8 cellular contexts compared by ENCODE assay signal in genomic region chr10:122515588-122516231, GRCh38. TPM values are rescaled to one million over a fixed set of nuclear protein-coding genes. Genes with fewer than 3 reads are reported as not detected.
DNase-seq lines count a peak whose midpoint lies in the region; ATAC-seq lines count a peak whose summit lies in the region.

No MANE protein-coding gene starts in this region.

- DNase-seq in ELR (ENCODE audit: low read depth) (peak; percentile 57), SKM-1 (lab: John Stamatoyannopoulos, UW; ENCODE audit: unreplicated experiment) (no peak), EL (no peak), KBM-7 (no peak), NCI-H2081 treated with DMSO at 0.1 percent for 48 hours (lab: John Stamatoyannopoulos, UW) (no peak)
- DNase-seq in activated T-cell treated with anti-CD3 and anti-CD28 coated beads, Interleukin-2, amount 50 U/mL, for 72 hours, result peak; percentile 61 to 62
- peak in 9 of 10 donors; percentile 17 to 80 (median 59) for DNase-seq in naive thymus-derived CD8-positive, alpha-beta T cell

- peaks cover 17% of the 10 kb centered on the region for H3K4me1 Mint-ChIP-seq in activated T-cell treated with anti-CD3 and anti-CD28 coated beads, Interleukin-2, amount 50 U/mL, for 72 hours (ENCODE audit: low read depth)
- H3K4me1 Mint-ChIP-seq in naive thymus-derived CD8-positive, alpha-beta T cell, result peaks cover 14 to 40% (median 38%) of the 10 kb centered on the region in 4 donors

- H3K9me3 Mint-ChIP-seq in activated T-cell treated with anti-CD3 and anti-CD28 coated beads, Interleukin-2, amount 50 U/mL, for 72 hours, result no peaks in the 10 kb centered on the region
- no peaks in the 10 kb centered on the region for H3K9me3 Mint-ChIP-seq in naive thymus-derived CD8-positive, alpha-beta T cell

- H3K27ac Mint-ChIP-seq in activated T-cell treated with anti-CD3 and anti-CD28 coated beads, Interleukin-2, amount 50 U/mL, for 72 hours, result no peak overlapping the region
- H3K27ac Mint-ChIP-seq in naive thymus-derived CD8-positive, alpha-beta T cell, result peak overlapping the region in 6 of 10 donors; percentile 0 to 76 (median 32)

- POLR2A ChIA-PET in naive thymus-derived CD8-positive, alpha-beta T cell (lab: Charles Lee), result interaction anchor here (1.0 to 1.2 kb wide), 3 partner anchors 10 to 39 kb away, joined by 3 to 4 read pairs (median 3); no protein-coding TSS in a partner anchor

- ATAC-seq in HG03469 (IDR thresholded peaks at IDR 0.05; ENCODE audit: unreplicated experiment), result peak; percentile 85
- peak; percentile 87 to 91 for ATAC-seq in activated T-cell treated with anti-CD3 and anti-CD28 coated beads, Interleukin-2, amount 50 U/mL, for 72 hours (replicated peaks in 1 of 2)
- ATAC-seq in naive thymus-derived CD8-positive, alpha-beta T cell, result peak; percentile 96 to 97

- H3K27me3 Mint-ChIP-seq in activated T-cell treated with anti-CD3 and anti-CD28 coated beads, Interleukin-2, amount 50 U/mL, for 72 hours (ENCODE audit: low read depth), result peaks cover 6% of the 10 kb centered on the region
- H3K27me3 Mint-ChIP-seq in naive thymus-derived CD8-positive, alpha-beta T cell, result peaks cover 0 to 2% (median 0%) of the 10 kb centered on the region in 5 donors

- no peaks in the 10 kb centered on the region for H3K36me3 Mint-ChIP-seq in activated T-cell treated with anti-CD3 and anti-CD28 coated beads, Interleukin-2, amount 50 U/mL, for 72 hours (ENCODE audit: insufficient read depth in 2 of 2)
- no peaks in the 10 kb centered on the region for H3K36me3 Mint-ChIP-seq in naive thymus-derived CD8-positive, alpha-beta T cell

- in situ Hi-C loops in KBM-7 (cut with MboI; ENCODE audit: low pct_unique_long_range_greater_than_20kb, low sequenced_read_pairs), result no loop called here

- H3K4me3 Mint-ChIP-seq in activated T-cell treated with anti-CD3 and anti-CD28 coated beads, Interleukin-2, amount 50 U/mL, for 72 hours, result peak overlapping the region; percentile 30 to 45
- peak overlapping the region in 9 of 10 donors; percentile 4 to 77 (median 59) for H3K4me3 Mint-ChIP-seq in naive thymus-derived CD8-positive, alpha-beta T cell

RNA-seq across cellular contexts. Expression of gene DMBT1, which starts 44.8 kb away (rescaled TPM):
- total RNA-seq in activated T-cell treated with anti-CD3 and anti-CD28 coated beads, Interleukin-2, amount 50 U/mL, for 72 hours, result not detected
- not detected for total RNA-seq in naive thymus-derived CD8-positive, alpha-beta T cell
- not detected for polyA plus RNA-seq in naive thymus-derived CD8-positive, alpha-beta T cell

RNA-seq across cellular contexts. Expression of gene HTRA1, which starts 54.4 kb away (rescaled TPM):
- not detected for total RNA-seq in activated T-cell treated with anti-CD3 and anti-CD28 coated beads, Interleukin-2, amount 50 U/mL, for 72 hours
- total RNA-seq in naive thymus-derived CD8-positive, alpha-beta T cell, result not detected
- not detected for polyA plus RNA-seq in naive thymus-derived CD8-positive, alpha-beta T cell

Comparison
In these comparisons a context has a peak if more than half of its experiments do, and no peak if none do; other contexts are left out.
1. DNase-seq: peak in ELR (single experiment), activated T-cell treated with anti-CD3 and anti-CD28 coated beads, Interleukin-2, amount 50 U/mL, for 72 hours (2 of 2) and naive thymus-derived CD8-positive, alpha-beta T cell (9 of 10); none in SKM-1 (single experiment), EL (single experiment), KBM-7 (single experiment) and NCI-H2081 treated with DMSO at 0.1 percent for 48 hours (single experiment).
2. Peak in every context shown above with its lines, with median percentiles within 50 percentile points of each other: ATAC-seq.